In the genomic region with DNA sequence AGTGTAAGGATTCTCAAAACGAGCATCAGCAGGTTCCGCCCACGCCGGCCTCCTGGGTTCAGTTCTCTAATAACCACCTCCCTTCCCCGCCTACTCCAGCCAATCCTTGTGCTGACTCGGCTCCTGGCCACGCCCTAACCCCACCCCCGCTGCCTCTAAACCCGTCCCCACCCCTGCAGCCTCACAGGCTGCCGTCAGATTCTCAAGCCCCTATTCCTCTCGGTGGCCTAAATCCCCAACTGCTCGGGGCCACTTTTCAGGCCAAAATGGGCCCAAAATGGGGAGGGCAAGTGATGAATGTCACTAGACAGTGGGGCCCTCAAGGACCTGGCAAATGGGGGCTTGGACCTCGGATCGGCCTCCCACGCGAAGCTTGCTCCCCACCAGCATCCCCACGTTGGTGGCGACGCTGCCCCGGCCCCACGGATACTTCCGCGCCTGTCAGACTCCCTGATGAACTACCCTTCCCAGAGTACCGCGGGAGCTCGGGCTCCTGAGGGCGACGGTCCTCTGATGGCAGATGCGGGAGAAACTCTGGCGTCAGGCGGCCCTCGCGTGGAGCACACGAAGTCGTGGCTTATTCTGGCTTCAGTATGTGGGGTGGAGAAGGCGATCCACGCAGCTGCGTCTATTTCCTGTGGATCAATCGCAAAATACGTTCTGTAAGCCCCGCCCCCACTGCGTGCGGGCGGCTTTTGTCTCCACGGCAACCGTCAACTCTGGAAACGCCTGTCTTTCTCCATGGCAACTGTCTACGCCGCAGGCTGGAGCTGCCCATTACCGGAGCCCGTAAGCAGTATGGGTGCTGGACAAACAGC, we compare ENCODE assay signal across 8 cellular contexts. TPM values are rescaled to one million over a fixed set of nuclear protein-coding genes. Genes with fewer than 3 reads are reported as not detected.
A peak's percentile ranks its signal among the peaks of the same experiment; 100 is the strongest.
DNase-seq lines count a peak whose midpoint lies in the region; FAIRE-seq and TF ChIP-seq lines count a peak whose summit lies in the region.

No MANE protein-coding gene starts in this region.

- no peaks in the 10 kb centered on the region for H3K9me1 ChIP-seq in endothelial cell of umbilical vein (replicated peaks; ENCODE audit: control insufficient read depth, extremely low read depth, insufficient read depth, low read length)

- TF ChIP-seq CTCF in endothelial cell of umbilical vein (IDR thresholded peaks at IDR 0.05; ENCODE audit: extremely low read depth in 1 of 2, insufficient read depth in 1 of 2, low read depth in 1 of 2, low read length in 2 of 2), result no peak

- no peaks in the 10 kb centered on the region for H3K79me2 ChIP-seq in endothelial cell of umbilical vein (ENCODE audit: control insufficient read depth, insufficient read depth, low read length)

- dilution Hi-C loops in endothelial cell of umbilical vein (cut with MboI; ENCODE audit: extremely low pct_ligation_motif_present, low sequenced_read_pairs), result no loop called here

- POLR2A ChIA-PET in endothelial cell of umbilical vein (lab: Charles Lee), result no interaction called here

- peak overlapping the region; percentile 33 for H3K4me2 ChIP-seq in endothelial cell of umbilical vein (ENCODE audit: insufficient read depth, low read length)

- no peak overlapping the region for H3K27ac ChIP-seq in endothelial cell of umbilical vein (ENCODE audit: insufficient read depth, low read depth, low read length)

- no peak overlapping the region for H3K9ac ChIP-seq in endothelial cell of umbilical vein (replicated peaks; ENCODE audit: extremely low read depth, insufficient read depth, low read length)

- FAIRE-seq in endothelial cell of umbilical vein (lab: Jason Lieb, UNC), result peak; percentile 46
- no peak for FAIRE-seq in RCC 7860 (lab: Jason Lieb, UNC)

- peak overlapping the region in 2 of 3 experiments; percentile 32 to 35 for H3K4me3 ChIP-seq in endothelial cell of umbilical vein (replicated peaks in 1 of 3; ENCODE audit: insufficient read depth in 1 of 3, low read depth in 1 of 3, low read length in 3 of 3)

- TF ChIP-seq POLR2A in endothelial cell of umbilical vein (IDR thresholded peaks at IDR 0.05; ENCODE audit: low read depth, low read length), result no peak

- BruUV-seq in endothelial cell of umbilical vein (replicated peaks; lab: Mats Ljungman, UMichigan), result no TSS peak

- CTCF ChIA-PET in endothelial cell of umbilical vein (lab: Charles Lee), result interaction anchor here (1.0 to 1.8 kb wide), 3 partner anchors 11 to 25 kb away, joined by 3 to 5 read pairs (median 5); a partner anchor contains a TSS

- peaks cover 12% of the 10 kb centered on the region for H3K9me3 ChIP-seq in endothelial cell of umbilical vein (replicated peaks; ENCODE audit: control insufficient read depth, insufficient read depth, low read length)

- intact Hi-C loops in endothelial cell of umbilical vein (cut with micrococcal nuclease), result no loop called here

- H3K4me1 ChIP-seq in endothelial cell of umbilical vein (ENCODE audit: control insufficient read depth, extremely low read depth, insufficient read depth, low read length), result no peaks in the 10 kb centered on the region

- no peaks in the 10 kb centered on the region for H4K20me1 ChIP-seq in endothelial cell of umbilical vein (replicated peaks; ENCODE audit: control insufficient read depth, extremely low read depth, insufficient read depth, low read length)

- peaks cover 0 to 10% of the 10 kb centered on the region in 2 experiments for H3K36me3 ChIP-seq in endothelial cell of umbilical vein (ENCODE audit: control insufficient read depth in 2 of 2, extremely low read depth in 1 of 2, insufficient read depth in 2 of 2, low read length in 2 of 2)

- peak; percentile 42 for DNase-seq in SKM-1 treated with dmso at 0.1 percent for 144 hours (lab: John Stamatoyannopoulos, UW; ENCODE audit: unreplicated experiment)
- DNase-seq in SKM-1 (lab: John Stamatoyannopoulos, UW; ENCODE audit: unreplicated experiment), result no peak
- peak; percentile 95 for DNase-seq in NCI-H69 (lab: John Stamatoyannopoulos, UW)
- DNase-seq in activated CD8-positive, alpha-beta memory T cell treated with anti-CD3 and anti-CD28 coated beads, Interleukin-2, amount 50 U/mL, for 24 hours (ENCODE audit: extremely low read depth), result peak; percentile 59
- peak; percentile 61 for DNase-seq in endothelial cell of umbilical vein (ENCODE audit: low read depth, low spot score)
- DNase-seq in middle frontal gyrus (ENCODE audit: extremely low spot score, low spot score), result peak; percentile 72
- peak; percentile 70 to 88 for DNase-seq in stimulated activated CD8-positive, alpha-beta memory T cell treated with anti-CD3 and anti-CD28 coated beads, Interleukin-15, amount 100 ng/mL, for 4 hours (ENCODE audit: low read depth in 2 of 2)
- no peak for DNase-seq in RCC 7860 (ENCODE audit: low spot score)

- no peaks in the 10 kb centered on the region for H3K27me3 ChIP-seq in endothelial cell of umbilical vein (ENCODE audit: control insufficient read depth in 2 of 2, insufficient read depth in 2 of 2, low read length in 2 of 2)

- H2AFZ ChIP-seq in endothelial cell of umbilical vein (ENCODE audit: low read depth, low read length), result peak overlapping the region; percentile 74

TF ChIP-seq in endothelial cell of umbilical vein, 7 proteins besides CTCF, POLR2A, EP300 and RAD21:
- TF ChIP-seq MYC (IDR thresholded peaks at IDR 0.05; ENCODE audit: low read depth, low read length), result no peak
- TF ChIP-seq, protein P1, sequence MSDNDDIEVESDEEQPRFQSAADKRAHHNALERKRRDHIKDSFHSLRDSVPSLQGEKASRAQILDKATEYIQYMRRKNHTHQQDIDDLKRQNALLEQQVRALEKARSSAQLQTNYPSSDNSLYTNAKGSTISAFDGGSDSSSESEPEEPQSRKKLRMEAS (IDR thresholded peaks at IDR 0.05; ENCODE audit: insufficient read depth, insufficient read length), result no peak
- TF ChIP-seq GATA2 (IDR thresholded peaks at IDR 0.05; ENCODE audit: insufficient read depth, insufficient read length, low read depth, low read length), result no peak
- TF ChIP-seq POLR2AphosphoS5 (IDR thresholded peaks at IDR 0.05; ENCODE audit: insufficient read depth, low read depth, low read length), result no peak
- no peak for TF ChIP-seq EZH2 (IDR thresholded peaks at IDR 0.05; ENCODE audit: borderline replicate concordance, low read depth, low read length, severe bottlenecking)
- no peak for TF ChIP-seq JUN (IDR thresholded peaks at IDR 0.05; ENCODE audit: borderline replicate concordance, insufficient read depth, insufficient read length, low read depth)
- no peak for TF ChIP-seq FOS (IDR thresholded peaks at IDR 0.05; ENCODE audit: borderline replicate concordance, insufficient read depth, low read length)

RNA-seq across cellular contexts. Expression of a gene that starts 24.8 kb away (rescaled TPM):
- total RNA-seq in endothelial cell of umbilical vein, result 8.1 and 8.7 TPM in 2 replicates
- polyA plus RNA-seq in endothelial cell of umbilical vein, result 3.0 and 3.8 TPM in 2 replicates
- 4.0 and 4.1 TPM in 2 replicates for polyA plus RNA-seq in endothelial cell of umbilical vein (2011; cell fraction: cytosol; rRNA removed)
- 7.0 and 8.0 TPM in 2 replicates for polyA plus RNA-seq in endothelial cell of umbilical vein (2011; cell fraction: nucleus; rRNA removed)
- 4.5 and 4.6 TPM in 2 replicates for polyA plus RNA-seq in endothelial cell of umbilical vein (2012)
- polyA minus RNA-seq in endothelial cell of umbilical vein, result 8.0 and 11.0 TPM in 2 replicates
- 8.2 TPM for polyA minus RNA-seq in endothelial cell of umbilical vein (2011; cell fraction: cytosol; rRNA and poly(A)+ RNA removed)
- 4.0 and 6.4 TPM in 2 replicates for polyA minus RNA-seq in endothelial cell of umbilical vein (2011; cell fraction: nucleus; rRNA and poly(A)+ RNA removed)

RNA-seq across cellular contexts. Expression of a gene that starts 25.4 kb away (rescaled TPM):
- total RNA-seq in endothelial cell of umbilical vein, result 36.0 and 37.4 TPM in 2 replicates
- 14.6 and 20.4 TPM in 2 replicates for polyA plus RNA-seq in endothelial cell of umbilical vein
- polyA plus RNA-seq in endothelial cell of umbilical vein (2011; cell fraction: cytosol; rRNA removed), result 28.6 and 30.5 TPM in 2 replicates
- 78.4 and 79.1 TPM in 2 replicates for polyA plus RNA-seq in endothelial cell of umbilical vein (2011; cell fraction: nucleus; rRNA removed)
- polyA plus RNA-seq in endothelial cell of umbilical vein (2012), result 30.9 and 31.6 TPM in 2 replicates
- 18.4 and 25.7 TPM in 2 replicates for polyA minus RNA-seq in endothelial cell of umbilical vein
- polyA minus RNA-seq in endothelial cell of umbilical vein (2011; cell fraction: cytosol; rRNA and poly(A)+ RNA removed), result 11.0 TPM
- 30.5 and 36.1 TPM in 2 replicates for polyA minus RNA-seq in endothelial cell of umbilical vein (2011; cell fraction: nucleus; rRNA and poly(A)+ RNA removed)

Comparison
In these comparisons a context has a peak if more than half of its experiments do, and no peak if none do; other contexts are left out.
1. DNase-seq: peak in SKM-1 treated with dmso at 0.1 percent for 144 hours (single experiment), NCI-H69 (single experiment), activated CD8-positive, alpha-beta memory T cell treated with anti-CD3 and anti-CD28 coated beads, Interleukin-2, amount 50 U/mL, for 24 hours (single experiment), endothelial cell of umbilical vein (single experiment), middle frontal gyrus (single experiment) and stimulated activated CD8-positive, alpha-beta memory T cell treated with anti-CD3 and anti-CD28 coated beads, Interleukin-15, amount 100 ng/mL, for 4 hours (2 of 2); none in SKM-1 (single experiment) and RCC 7860 (single experiment).